Comparison of ENCODE assay signal across 17 cellular contexts in the genomic region with DNA sequence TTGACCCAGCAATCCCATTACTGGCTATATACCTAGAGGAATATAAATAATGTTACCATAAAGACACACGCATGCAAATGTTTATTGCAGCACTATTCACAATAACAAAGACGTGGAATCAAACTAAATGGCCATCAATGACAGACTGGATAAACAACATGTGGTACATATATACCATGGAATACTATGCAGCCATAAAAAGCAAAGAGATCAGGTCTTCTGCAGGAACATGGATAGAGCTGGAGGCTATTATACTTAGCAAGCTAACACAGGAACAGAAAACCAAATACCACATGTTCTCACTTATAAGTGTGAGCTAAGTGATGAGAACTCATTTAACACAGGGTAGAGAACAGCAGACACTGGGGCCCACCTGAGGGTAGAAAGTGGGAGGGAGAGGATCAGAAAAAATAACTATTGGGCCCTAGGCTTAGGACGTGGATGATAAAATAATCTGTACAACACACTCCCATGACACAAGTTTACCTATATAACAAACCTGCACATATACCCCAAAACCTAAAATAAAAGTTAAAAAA.
DNase-seq lines count a peak whose midpoint lies in the region; ATAC-seq and TF ChIP-seq lines count a peak whose summit lies in the region.
"Had no signal": no experiment of that assay in that cellular context is flagged by ENCODE, and none has a peak within 500 bp of the region (broad histone marks: within the 10 kb centered on the region; RNA-seq: fewer than 3 reads in every experiment).

No MANE protein-coding gene starts in this region.

- 79 to 84% methylated on average over 3 of the region's 3 CpGs for WGBS in transverse colon (ENCODE audit: low coverage in 1 of 2), 2 donors
- 83 to 85% methylated on average over 3 of the region's 3 CpGs for WGBS in esophagus squamous epithelium, 2 donors

- peak overlapping the region; percentile 49; the same call in 1 of the 2 replicates for H2AFZ ChIP-seq in KMS-11 (ENCODE audit: low read depth)

- peaks cover 28% of the 10 kb centered on the region for H3K27me3 Mint-ChIP-seq in T-helper 17 cell
- H3K27me3 Mint-ChIP-seq in natural killer cell treated with Interleukin-12 subunit alpha and Interleukin-12 subunit beta and Interleukin-15 and Interleukin-18, amount 100 ng/mL, for 72 hours: no peaks in the 10 kb centered on the region

- TF ChIP-seq CTCF in KMS-11 (conservative IDR thresholded peaks at IDR 0.05; ENCODE audit: low read depth, low read length) (no peak), transverse colon (IDR thresholded peaks at IDR 0.05) (no peak), esophagus squamous epithelium (IDR thresholded peaks at IDR 0.05) (no peak), left lung (IDR thresholded peaks at IDR 0.05) (no peak)

- ATAC-seq in T-helper 17 cell (no peak), left lung (no peak)
- ATAC-seq in natural killer cell treated with Interleukin-12 subunit alpha and Interleukin-12 subunit beta and Interleukin-15 and Interleukin-18, amount 100 ng/mL, for 72 hours: peak; percentile 37 to 48
- ATAC-seq: A549 had no signal

- in situ Hi-C loops in transverse colon (cut with MboI; ENCODE audit: low pct_ligation_motif_present in 1 of 4, low pct_unique_long_range_greater_than_20kb in 1 of 4, low sequenced_read_pairs in 3 of 4): no loop called here

- TF ChIP-seq POLR2A in transverse colon (IDR thresholded peaks at IDR 0.05): no peak
- TF ChIP-seq POLR2A in esophagus squamous epithelium (IDR thresholded peaks at IDR 0.05): no peak

- no peak for TF ChIP-seq EP300 in transverse colon (IDR thresholded peaks at IDR 0.05; ENCODE audit: low read depth)

- H3K27me3 ChIP-seq in KMS-11 (ENCODE audit: insufficient read depth, low read depth) (no peaks in the 10 kb centered on the region), transverse colon (no peaks in the 10 kb centered on the region), esophagus squamous epithelium (no peaks in the 10 kb centered on the region), left lung (no peaks in the 10 kb centered on the region)
- H3K27me3 ChIP-seq: BE2C had no signal

- H3K36me3 Mint-ChIP-seq in T-helper 17 cell (ENCODE audit: low read depth): no peaks in the 10 kb centered on the region
- no peaks in the 10 kb centered on the region for H3K36me3 Mint-ChIP-seq in natural killer cell treated with Interleukin-12 subunit alpha and Interleukin-12 subunit beta and Interleukin-15 and Interleukin-18, amount 100 ng/mL, for 72 hours
- H3K36me3 Mint-ChIP-seq: CD4-positive, alpha-beta memory T cell had no signal

- intact Hi-C loops in transverse colon (cut with DNase I; ENCODE audit: low total_unique reads) (no loop called here), esophagus squamous epithelium (cut with DNase I) (no loop called here), left lung (cut with DNase I) (no loop called here)

- no peak overlapping the region for H3K4me2 ChIP-seq in KMS-11
- H3K4me2 ChIP-seq: A549 had no signal

- no peaks in the 10 kb centered on the region for H3K36me3 ChIP-seq in KMS-11 (ENCODE audit: insufficient read depth)
- no peaks in the 10 kb centered on the region for H3K36me3 ChIP-seq in transverse colon
- no peaks in the 10 kb centered on the region for H3K36me3 ChIP-seq in esophagus squamous epithelium
- H3K36me3 ChIP-seq in left lung: no peaks in the 10 kb centered on the region
- H3K36me3 ChIP-seq: BE2C, HAP-1 had no signal

- no peak overlapping the region for H3K27ac Mint-ChIP-seq in T-helper 17 cell
- H3K27ac Mint-ChIP-seq in natural killer cell treated with Interleukin-12 subunit alpha and Interleukin-12 subunit beta and Interleukin-15 and Interleukin-18, amount 100 ng/mL, for 72 hours: peak overlapping the region; percentile 65 to 95
- H3K27ac Mint-ChIP-seq: CD4-positive, alpha-beta memory T cell; HFFc6 had no signal

- no peaks in the 10 kb centered on the region for H4K20me1 ChIP-seq in KMS-11 (ENCODE audit: insufficient read depth)

- no peak overlapping the region for H3K27ac ChIP-seq in KMS-11
- H3K27ac ChIP-seq in transverse colon: peak overlapping the region in 3 of 4 donors; percentile 19 to 61 (median 49)
- H3K27ac ChIP-seq in esophagus squamous epithelium: no peak overlapping the region
- no peak overlapping the region for H3K27ac ChIP-seq in left lung
- H3K27ac ChIP-seq: C4-2B had no signal

- DNase-seq in T-helper 17 cell (no peak), transverse colon (no peak), esophagus squamous epithelium (lab: John Stamatoyannopoulos, UW) (no peak), left lung (no peak), D341Med (ENCODE audit: low spot score) (no peak)
- DNase-seq in natural killer cell treated with Interleukin-12 subunit alpha and Interleukin-12 subunit beta and Interleukin-15 and Interleukin-18, amount 100 ng/mL, for 72 hours (ENCODE audit: low spot score): no peak
- DNase-seq: BE2C; CD4-positive, alpha-beta memory T cell; DMS153; DMS79 treated with DMSO at 0.1 percent for 48 hours; EL; HFFc6; IMR-90 had no signal

- H3K4me3 Mint-ChIP-seq in T-helper 17 cell: peak overlapping the region; percentile 5
- peak overlapping the region; percentile 54 for H3K4me3 Mint-ChIP-seq in natural killer cell treated with Interleukin-12 subunit alpha and Interleukin-12 subunit beta and Interleukin-15 and Interleukin-18, amount 100 ng/mL, for 72 hours
- H3K4me3 Mint-ChIP-seq: CD4-positive, alpha-beta memory T cell had no signal

- no peaks in the 10 kb centered on the region for H3K79me2 ChIP-seq in KMS-11 (ENCODE audit: insufficient read depth, low read depth)

- H3K9ac ChIP-seq in KMS-11: no peak overlapping the region

- H3K4me3 ChIP-seq in KMS-11 (IDR thresholded peaks at IDR 0.05; ENCODE audit: insufficient read depth, low read depth, low read length): no peak overlapping the region
- H3K4me3 ChIP-seq in transverse colon: no peak overlapping the region
- H3K4me3 ChIP-seq in esophagus squamous epithelium: no peak overlapping the region
- no peak overlapping the region for H3K4me3 ChIP-seq in left lung
- H3K4me3 ChIP-seq: A549, HAP-1 had no signal

- no peaks in the 10 kb centered on the region for H3K9me3 Mint-ChIP-seq in natural killer cell treated with Interleukin-12 subunit alpha and Interleukin-12 subunit beta and Interleukin-15 and Interleukin-18, amount 100 ng/mL, for 72 hours
- H3K9me3 Mint-ChIP-seq: HFFc6 had no signal

- H3K9me3 ChIP-seq in T-helper 17 cell (ENCODE audit: control insufficient read depth, low read length, poor library complexity, severe bottlenecking) (no peaks in the 10 kb centered on the region), transverse colon (no peaks in the 10 kb centered on the region), esophagus squamous epithelium (no peaks in the 10 kb centered on the region), left lung (no peaks in the 10 kb centered on the region)
- H3K9me3 ChIP-seq: A549, BE2C, HAP-1 had no signal

- H3K4me1 ChIP-seq in KMS-11 (ENCODE audit: low read depth, poor library complexity, severe bottlenecking): no peaks in the 10 kb centered on the region
- H3K4me1 ChIP-seq in transverse colon: peaks cover 0 to 18% (median 3%) of the 10 kb centered on the region in 4 donors
- peaks cover 0 to 4% (median 0%) of the 10 kb centered on the region in 3 donors for H3K4me1 ChIP-seq in esophagus squamous epithelium
- H3K4me1 ChIP-seq in left lung: no peaks in the 10 kb centered on the region
- H3K4me1 ChIP-seq: BE2C, HAP-1 had no signal

- no peaks in the 10 kb centered on the region for H3K4me1 Mint-ChIP-seq in T-helper 17 cell
- peaks cover 20 to 24% of the 10 kb centered on the region in 2 donors for H3K4me1 Mint-ChIP-seq in natural killer cell treated with Interleukin-12 subunit alpha and Interleukin-12 subunit beta and Interleukin-15 and Interleukin-18, amount 100 ng/mL, for 72 hours (ENCODE audit: low read depth in 2 of 2)
- H3K4me1 Mint-ChIP-seq: CD4-positive, alpha-beta memory T cell had no signal

Comparison
In these comparisons a context has a peak if more than half of its experiments do, and no peak if none do; other contexts are left out.
1. H3K27ac ChIP-seq: peak in transverse colon (3 of 4); none in KMS-11 (single experiment), esophagus squamous epithelium (0 of 4) and left lung (0 of 2).
2. ATAC-seq: peak in natural killer cell treated with Interleukin-12 subunit alpha and Interleukin-12 subunit beta and Interleukin-15 and Interleukin-18, amount 100 ng/mL, for 72 hours (2 of 2); none in T-helper 17 cell (single experiment) and left lung (single experiment).